22 cellular contexts compared by ENCODE assay signal in the genomic region with DNA sequence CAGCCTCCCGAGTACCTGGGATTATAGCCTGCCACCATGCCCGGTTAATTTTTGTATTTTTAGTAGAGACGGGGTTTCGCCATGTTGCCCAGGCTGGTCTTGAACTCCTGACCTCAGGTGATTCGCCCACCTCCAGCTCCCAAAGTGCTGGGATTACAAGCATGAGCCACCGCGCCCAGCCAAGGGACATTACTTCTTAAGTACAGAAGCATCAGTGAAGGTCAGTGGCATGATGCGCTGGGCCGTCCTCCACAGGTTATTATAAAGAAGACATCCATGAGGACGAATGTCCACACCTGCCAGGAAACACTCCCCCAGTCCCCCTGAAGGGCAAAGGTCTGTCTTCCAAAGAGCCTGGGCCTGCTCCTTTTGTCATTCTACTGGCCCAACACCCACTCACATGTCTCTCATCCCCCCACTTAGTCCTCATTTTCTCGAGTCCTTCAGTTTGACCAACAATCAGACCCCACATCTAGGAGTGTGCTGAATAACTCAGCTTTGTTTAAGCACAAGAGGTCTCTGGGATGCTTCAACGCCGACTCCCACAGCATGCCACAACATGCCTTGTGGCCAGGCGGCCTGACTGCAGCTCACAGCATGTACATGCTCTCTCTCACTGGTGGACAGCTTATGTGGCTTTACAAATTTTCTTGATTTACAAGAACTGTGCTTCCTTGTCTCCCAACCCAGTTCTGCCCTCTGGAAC.
DNase-seq lines count a peak whose midpoint lies in the region; ATAC-seq, FAIRE-seq and TF ChIP-seq lines count a peak whose summit lies in the region.
"Had no signal": no experiment of that assay in that cellular context is flagged by ENCODE, and none has a peak within 500 bp of the region (broad histone marks: within the 10 kb centered on the region; RNA-seq: fewer than 3 reads in every experiment).

No MANE protein-coding gene starts in this region.

- no peak for TF ChIP-seq POLR2A in gastrocnemius medialis (IDR thresholded peaks at IDR 0.05)
- no peak for TF ChIP-seq POLR2A in uterus (IDR thresholded peaks at IDR 0.05)

- H2AFZ ChIP-seq in GM23338 (no peak overlapping the region), keratinocyte (ENCODE audit: control insufficient read depth, low read length) (no peak overlapping the region)

- peaks cover 84% of the 10 kb centered on the region for H3K36me3 Mint-ChIP-seq in GM23338 (ENCODE audit: low read depth)
- peaks cover 52% of the 10 kb centered on the region for H3K36me3 Mint-ChIP-seq in MCF 10A (ENCODE audit: insufficient read depth, unreplicated experiment)
- no peaks in the 10 kb centered on the region for H3K36me3 Mint-ChIP-seq in activated CD4-positive, alpha-beta T cell treated with anti-CD3 and anti-CD28 coated beads, Interleukin-2, amount 10 ng/mL, durations not matched to agents 7 days and 5 days (ENCODE audit: low read depth)
- H3K36me3 Mint-ChIP-seq: activated naive CD8-positive, alpha-beta T cell; naive B cell had no signal

- H3K4me1 Mint-ChIP-seq in GM23338, result peaks cover 73% of the 10 kb centered on the region
- H3K4me1 Mint-ChIP-seq in MCF 10A (ENCODE audit: insufficient read depth, unreplicated experiment), result peaks cover 47% of the 10 kb centered on the region
- no peaks in the 10 kb centered on the region for H3K4me1 Mint-ChIP-seq in activated CD4-positive, alpha-beta T cell treated with anti-CD3 and anti-CD28 coated beads, Interleukin-2, amount 10 ng/mL, durations not matched to agents 7 days and 5 days
- H3K4me1 Mint-ChIP-seq: naive B cell had no signal

- dilution Hi-C loops in keratinocyte (cut with MboI; ENCODE audit: extremely low pct_ligation_motif_present, low sequenced_read_pairs), result no loop called here

- POLR2A ChIA-PET in MCF 10A (lab: Yijun Ruan, JAX), result interaction anchor here (0.7 to 2.5 kb wide), 8 partner anchors 9 to 70 kb away, joined by 3 to 13 read pairs (median 8); no protein-coding TSS in a partner anchor
- POLR2A ChIA-PET in activated CD4-positive, alpha-beta T cell treated with anti-CD3 and anti-CD28 coated beads, Interleukin-2, amount 10 ng/mL, durations not matched to agents 7 days and 5 days (lab: Charles Lee), result no interaction called here

- CTCF ChIA-PET in MCF 10A (lab: Yijun Ruan, JAX), result interaction anchor here (0.6 to 1.5 kb wide), 8 partner anchors 18 to 244 kb away, joined by 3 to 5 read pairs (median 3); no protein-coding TSS in a partner anchor
- CTCF ChIA-PET in activated CD4-positive, alpha-beta T cell treated with anti-CD3 and anti-CD28 coated beads, Interleukin-2, amount 10 ng/mL, durations not matched to agents 7 days and 5 days (lab: Charles Lee), result interaction anchor here (1.5 kb wide), 1 partner anchor 10 kb away, joined by 3 read pairs; no protein-coding TSS in a partner anchor

- peaks cover 100% of the 10 kb centered on the region for H3K79me2 ChIP-seq in GM23338 (replicated peaks; ENCODE audit: insufficient read depth)
- H3K79me2 ChIP-seq in keratinocyte (ENCODE audit: control insufficient read depth, insufficient read depth, low read length), result peaks cover 71% of the 10 kb centered on the region

- no peaks in the 10 kb centered on the region for H3K9me3 ChIP-seq in keratinocyte (ENCODE audit: control insufficient read depth, low read depth, low read length)
- H3K9me3 ChIP-seq in gastrocnemius medialis, result no peaks in the 10 kb centered on the region
- no peaks in the 10 kb centered on the region for H3K9me3 ChIP-seq in uterus
- H3K9me3 ChIP-seq: esophagus muscularis mucosa, lower lobe of right lung, SJCRH30, thoracic aorta had no signal

- H3K27me3 ChIP-seq in GM23338 (ENCODE audit: insufficient read depth) (no peaks in the 10 kb centered on the region), keratinocyte (ENCODE audit: control insufficient read depth, extremely low read depth, insufficient read depth, low read length) (no peaks in the 10 kb centered on the region), gastrocnemius medialis (no peaks in the 10 kb centered on the region), uterus (no peaks in the 10 kb centered on the region), brain microvascular endothelial cell (replicated peaks) (no peaks in the 10 kb centered on the region)
- H3K27me3 ChIP-seq: esophagus muscularis mucosa, SJCRH30 had no signal

- DNase-seq in GM23338 (ENCODE audit: low spot score) (no peak), MCF 10A (ENCODE audit: unreplicated experiment) (peak; percentile 75), keratinocyte (ENCODE audit: low read depth, low spot score) (peak; percentile 45), gastrocnemius medialis (no peak), uterus (no peak), brain microvascular endothelial cell (no peak)
- no peak for DNase-seq in activated CD4-positive, alpha-beta T cell treated with anti-CD3 and anti-CD28 coated beads for 4 hours
- no peak for DNase-seq in activated CD4-positive, alpha-beta T cell treated with anti-CD3 and anti-CD28 coated beads, Interleukin-2, amount 10 ng/mL, durations not matched to agents 7 days and 5 days
- DNase-seq: activated CD8-positive, alpha-beta T cell treated with anti-CD3 and anti-CD28 coated beads, Interleukin-2, amount 10 ng/mL, durations not matched to agents 7 days and 5 days; activated T-cell treated with anti-CD3 and anti-CD28 coated beads, Interleukin-2, amount 50 U/mL, for 4 hours; head of caudate nucleus; lower lobe of right lung; naive B cell; NCI-H1436 treated with DMSO at 0.1 percent for 48 hours; NCI-H82; SJCRH30; T-helper 2 cell; WERI-Rb-1 had no signal

- in situ Hi-C loops in gastrocnemius medialis (cut with MboI; ENCODE audit: low sequenced_read_pairs in 4 of 4), result loop anchor here in 1 of 4 donors (10.0 kb wide), 1 partner anchor 67 kb away; no protein-coding TSS in a partner anchor
- in situ Hi-C loops in brain microvascular endothelial cell (cut with HindIII; ENCODE audit: low pct_ligation_motif_present, low sequenced_read_pairs), result no loop called here

- H3K27ac ChIP-seq in GM23338 (ENCODE audit: low read depth) (peak overlapping the region; percentile 69; the same call in 1 of the 2 replicates), keratinocyte (ENCODE audit: control insufficient read depth, insufficient read depth, low read length) (peak overlapping the region; percentile 42), gastrocnemius medialis (peak overlapping the region; percentile 86 to 91 (median 89)), uterus (no peak overlapping the region), brain microvascular endothelial cell (no peak overlapping the region)
- H3K27ac ChIP-seq: lower lobe of right lung, SJCRH30, thoracic aorta had no signal

- H3K9me3 Mint-ChIP-seq in GM23338 (no peaks in the 10 kb centered on the region), MCF 10A (ENCODE audit: unreplicated experiment) (no peaks in the 10 kb centered on the region)
- H3K9me3 Mint-ChIP-seq in activated CD4-positive, alpha-beta T cell treated with anti-CD3 and anti-CD28 coated beads, Interleukin-2, amount 10 ng/mL, durations not matched to agents 7 days and 5 days, result no peaks in the 10 kb centered on the region
- H3K9me3 Mint-ChIP-seq: activated T-cell treated with anti-CD3 and anti-CD28 coated beads, Interleukin-2, amount 50 U/mL, for 4 hours; dendritic cell treated with granulocyte-macrophage colony-stimulating factor and Interleukin-4, amounts not matched to agents 40 ng/mL and 50 ng/mL, for 4 days had no signal

- peak overlapping the region; percentile 82 for H3K27ac Mint-ChIP-seq in GM23338
- peak overlapping the region; percentile 76 for H3K27ac Mint-ChIP-seq in MCF 10A (ENCODE audit: low read depth, unreplicated experiment)
- H3K27ac Mint-ChIP-seq in activated CD4-positive, alpha-beta T cell treated with anti-CD3 and anti-CD28 coated beads, Interleukin-2, amount 10 ng/mL, durations not matched to agents 7 days and 5 days, result no peak overlapping the region
- H3K27ac Mint-ChIP-seq: activated CD8-positive, alpha-beta T cell treated with anti-CD3 and anti-CD28 coated beads, Interleukin-2, amount 10 ng/mL, durations not matched to agents 7 days and 5 days; activated naive CD8-positive, alpha-beta T cell; dendritic cell treated with granulocyte-macrophage colony-stimulating factor and Interleukin-4, amounts not matched to agents 40 ng/mL and 50 ng/mL, for 4 days had no signal

- H4K20me1 ChIP-seq in GM23338 (replicated peaks; ENCODE audit: insufficient read depth) (peaks cover 92% of the 10 kb centered on the region), keratinocyte (ENCODE audit: control insufficient read depth, extremely low read depth, insufficient read depth, low read length) (peaks cover 40% of the 10 kb centered on the region)

- H3K4me3 ChIP-seq in GM23338 (no peak overlapping the region), keratinocyte (ENCODE audit: control insufficient read depth in 2 of 3, extremely low read depth in 1 of 3, insufficient read depth in 2 of 3, low read depth in 1 of 3, low read length in 3 of 3) (no peak overlapping the region), gastrocnemius medialis (no peak overlapping the region), uterus (no peak overlapping the region), brain microvascular endothelial cell (ENCODE audit: low read depth, low read length) (no peak overlapping the region)
- H3K4me3 ChIP-seq: esophagus muscularis mucosa, lower lobe of right lung, SJCRH30, thoracic aorta had no signal

- intact Hi-C loops in MCF 10A (cut with micrococcal nuclease), result no loop called here
- intact Hi-C loops in gastrocnemius medialis (cut with DNase I; ENCODE audit: low total_unique reads), result no loop called here
- intact Hi-C loops in uterus (cut with DNase I; ENCODE audit: low total_unique reads), result no loop called here

- H3K4me1 ChIP-seq in GM23338 (ENCODE audit: insufficient read depth), result peaks cover 34% of the 10 kb centered on the region
- peaks cover 28% of the 10 kb centered on the region for H3K4me1 ChIP-seq in keratinocyte (ENCODE audit: control insufficient read depth, extremely low read depth, insufficient read depth, low read length)
- H3K4me1 ChIP-seq in gastrocnemius medialis, result peaks cover 72 to 83% of the 10 kb centered on the region in 2 donors
- peaks cover 6 to 25% of the 10 kb centered on the region in 2 donors for H3K4me1 ChIP-seq in uterus

- no peak overlapping the region for H3K9ac ChIP-seq in keratinocyte (ENCODE audit: control insufficient read depth, extremely low read depth, insufficient read depth, low read length)

- no peaks in the 10 kb centered on the region for H3K9me2 ChIP-seq in GM23338 (ENCODE audit: insufficient read depth)

- peaks cover 12% of the 10 kb centered on the region for H3K9me1 ChIP-seq in keratinocyte (ENCODE audit: control insufficient read depth, extremely low read depth, insufficient read depth, low read length)

- no peaks in the 10 kb centered on the region; the same call in 1 of the 2 replicates for H3F3A ChIP-seq in GM23338 (replicated peaks; ENCODE audit: low read depth)

- FAIRE-seq in keratinocyte (lab: Jason Lieb, UNC), result peak; percentile 80

- ATAC-seq in GM23338 (no peak), gastrocnemius medialis (no peak)
- ATAC-seq: activated CD8-positive, alpha-beta T cell treated with anti-CD3 and anti-CD28 coated beads, Interleukin-2, amount 10 ng/mL, durations not matched to agents 7 days and 5 days; activated T-cell treated with anti-CD3 and anti-CD28 coated beads, Interleukin-2, amount 50 U/mL, for 4 hours; lower lobe of right lung had no signal

- H3K4me3 Mint-ChIP-seq in GM23338, result no peak overlapping the region
- H3K4me3 Mint-ChIP-seq in MCF 10A (ENCODE audit: unreplicated experiment), result peak overlapping the region; percentile 8
- H3K4me3 Mint-ChIP-seq in activated CD4-positive, alpha-beta T cell treated with anti-CD3 and anti-CD28 coated beads, Interleukin-2, amount 10 ng/mL, durations not matched to agents 7 days and 5 days, result no peak overlapping the region
- H3K4me3 Mint-ChIP-seq: activated CD8-positive, alpha-beta T cell treated with anti-CD3 and anti-CD28 coated beads, Interleukin-2, amount 10 ng/mL, durations not matched to agents 7 days and 5 days; activated naive CD8-positive, alpha-beta T cell; activated T-cell treated with anti-CD3 and anti-CD28 coated beads, Interleukin-2, amount 50 U/mL, for 4 hours; dendritic cell treated with granulocyte-macrophage colony-stimulating factor and Interleukin-4, amounts not matched to agents 40 ng/mL and 50 ng/mL, for 4 days had no signal

- TF ChIP-seq CTCF in GM23338 (conservative IDR thresholded peaks at IDR 0.05; ENCODE audit: low read depth in 2 of 2) (no peak), MCF 10A (IDR thresholded peaks at IDR 0.05; ENCODE audit: unreplicated experiment) (no peak), keratinocyte (optimal IDR thresholded peaks at IDR 0.05 in 1 of 3, IDR thresholded peaks at IDR 0.05 in 1 of 3, conservative IDR thresholded peaks at IDR 0.05 in 1 of 3; ENCODE audit: extremely low read depth in 1 of 3, insufficient read depth in 2 of 3, low read length in 3 of 3) (no peak), gastrocnemius medialis (IDR thresholded peaks at IDR 0.05 in 4 of 5, conservative IDR thresholded peaks at IDR 0.05 in 1 of 5) (no peak), uterus (IDR thresholded peaks at IDR 0.05) (no peak), brain microvascular endothelial cell (IDR thresholded peaks at IDR 0.05; ENCODE audit: low read depth, low read length, missing control alignments) (no peak)

- no peak overlapping the region for H3K4me2 ChIP-seq in GM23338
- H3K4me2 ChIP-seq in keratinocyte (ENCODE audit: control insufficient read depth, extremely low read depth, insufficient read depth, low read depth, low read length), result peak overlapping the region; percentile 44

- BruUV-seq in MCF 10A (replicated peaks; lab: Mats Ljungman, UMichigan), result no TSS peak

- H3K27me3 Mint-ChIP-seq in GM23338 (ENCODE audit: insufficient read depth, low read depth, poor library complexity), result peaks cover 29% of the 10 kb centered on the region
- H3K27me3 Mint-ChIP-seq in MCF 10A (ENCODE audit: insufficient read depth, unreplicated experiment), result no peaks in the 10 kb centered on the region
- peaks cover 5% of the 10 kb centered on the region for H3K27me3 Mint-ChIP-seq in activated CD4-positive, alpha-beta T cell treated with anti-CD3 and anti-CD28 coated beads, Interleukin-2, amount 10 ng/mL, durations not matched to agents 7 days and 5 days
- H3K27me3 Mint-ChIP-seq: activated naive CD8-positive, alpha-beta T cell; dendritic cell treated with granulocyte-macrophage colony-stimulating factor and Interleukin-4, amounts not matched to agents 40 ng/mL and 50 ng/mL, for 4 days had no signal

- H3K36me3 ChIP-seq in GM23338 (ENCODE audit: insufficient read depth) (peaks cover 10% of the 10 kb centered on the region), keratinocyte (ENCODE audit: control insufficient read depth in 2 of 2, extremely low read depth in 1 of 2, insufficient read depth in 2 of 2, low read length in 2 of 2) (peaks cover 12 to 38% of the 10 kb centered on the region in 2 experiments), gastrocnemius medialis (no peaks in the 10 kb centered on the region), uterus (no peaks in the 10 kb centered on the region), brain microvascular endothelial cell (replicated peaks) (peaks cover 5% of the 10 kb centered on the region)
- H3K36me3 ChIP-seq: thoracic aorta had no signal

Comparison
In these comparisons a context has a peak if more than half of its experiments do, and no peak if none do; other contexts are left out.
1. DNase-seq: peak in MCF 10A (single experiment) and keratinocyte (single experiment); none in GM23338 (single experiment), gastrocnemius medialis (0 of 2), uterus (0 of 2), activated CD4-positive, alpha-beta T cell treated with anti-CD3 and anti-CD28 coated beads for 4 hours (0 of 2), brain microvascular endothelial cell (single experiment) and activated CD4-positive, alpha-beta T cell treated with anti-CD3 and anti-CD28 coated beads, Interleukin-2, amount 10 ng/mL, durations not matched to agents 7 days and 5 days (single experiment).
2. H3K27ac ChIP-seq: peak in GM23338 (single experiment), keratinocyte (single experiment) and gastrocnemius medialis (4 of 4); none in uterus (0 of 2) and brain microvascular endothelial cell (single experiment).